In the genomic region with DNA sequence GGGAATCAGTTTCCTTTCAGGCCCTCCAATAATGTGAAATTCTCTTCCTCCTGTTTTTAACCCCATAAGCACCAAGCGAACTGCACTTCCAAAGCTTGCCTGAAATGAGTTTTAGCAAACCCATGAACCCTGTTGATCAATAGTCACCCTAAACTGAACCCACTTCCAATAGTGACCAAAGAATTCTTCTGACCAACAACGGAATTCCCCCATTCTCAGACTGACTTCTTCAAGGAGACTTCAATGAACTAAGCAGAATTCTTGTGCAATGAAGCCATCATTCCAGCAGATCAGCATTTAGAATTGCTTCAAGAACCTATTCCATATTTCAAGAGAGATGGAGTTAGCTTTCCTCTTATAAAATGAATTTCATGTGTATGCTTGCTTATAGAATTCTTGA, we compare ENCODE assay signal across 22 cellular contexts.
DNase-seq lines count a peak whose midpoint lies in the region; ATAC-seq, FAIRE-seq and TF ChIP-seq lines count a peak whose summit lies in the region.
"Had no signal": no experiment of that assay in that cellular context is flagged by ENCODE, and none has a peak within 500 bp of the region (broad histone marks: within the 10 kb centered on the region; RNA-seq: fewer than 3 reads in every experiment).

No MANE protein-coding gene starts in this region.

- no peak for ATAC-seq in A549
- ATAC-seq in stimulated activated effector memory CD8-positive, alpha-beta T cell treated with anti-CD3 and anti-CD28 coated beads, Interleukin-12 subunit alpha, Interleukin-12 subunit beta, amount 100 ng/mL, for 72 hours, result no peak
- ATAC-seq: heart right ventricle had no signal

- WGBS in A549 (ENCODE audit: missing lambda C conversion rate), result 73% methylated on average over 2 of the region's 2 CpGs

- H3K4me1 ChIP-seq in A549, result peaks cover 21% of the 10 kb centered on the region

- 0 out of 3 replicates have a peak overlapping the region, but pooled peaks have one; percentile 26 for H3K4me2 ChIP-seq in A549

- no peak for FAIRE-seq in A549 (lab: Jason Lieb, UNC)
- FAIRE-seq: A204.1, endothelial cell of umbilical vein, kidney had no signal

- peak overlapping the region in 1 of 2 experiments; percentile 62; a peak in 1 of 6 replicates for H3K27ac ChIP-seq in A549
- no peak overlapping the region for H3K27ac ChIP-seq in WERI-Rb-1
- H3K27ac ChIP-seq: heart right ventricle, parathyroid adenoma had no signal

- CTCF ChIA-PET in A549 (lab: Yijun Ruan, JAX), result interaction anchor here (1.2 kb wide), 1 partner anchor 13 kb away, joined by 3 read pairs; no protein-coding TSS in a partner anchor

- no peaks in the 10 kb centered on the region for H3K4me1 Mint-ChIP-seq in stimulated activated effector memory CD8-positive, alpha-beta T cell treated with anti-CD3 and anti-CD28 coated beads, Interleukin-12 subunit alpha, Interleukin-12 subunit beta, amount 100 ng/mL, for 72 hours
- H3K4me1 Mint-ChIP-seq: central memory CD8-positive, alpha-beta T cell had no signal

- TF ChIP-seq POLR2A in A549 (IDR thresholded peaks at IDR 0.05; ENCODE audit: low read length), result no peak

- H3K4me3 Mint-ChIP-seq in stimulated activated effector memory CD8-positive, alpha-beta T cell treated with anti-CD3 and anti-CD28 coated beads, Interleukin-12 subunit alpha, Interleukin-12 subunit beta, amount 100 ng/mL, for 72 hours, result no peak overlapping the region
- H3K4me3 Mint-ChIP-seq: activated naive CD8-positive, alpha-beta T cell; central memory CD8-positive, alpha-beta T cell had no signal

- DNase-seq in A549 (ENCODE audit: low read depth in 1 of 2, low spot score in 1 of 2) (peak in 1 of 2 experiments; percentile 22), GM13977 (ENCODE audit: low spot score) (peak; percentile 14), amniotic epithelial cell (ENCODE audit: low read depth) (peak; percentile 67), fibroblast of villous mesenchyme (ENCODE audit: low read depth) (peak; percentile 26), nucleus accumbens (lab: John Stamatoyannopoulos, UW) (no peak), C1 segment of cervical spinal cord (lab: John Stamatoyannopoulos, UW) (no peak), WERI-Rb-1 (no peak)
- no peak for DNase-seq in stimulated activated effector memory CD8-positive, alpha-beta T cell treated with anti-CD3 and anti-CD28 coated beads, Interleukin-12 subunit alpha, Interleukin-12 subunit beta, amount 100 ng/mL, for 72 hours (ENCODE audit: low spot score in 2 of 2)
- DNase-seq: activated CD4-positive, alpha-beta T cell treated with anti-CD3 and anti-CD28 coated beads for 4 hours; COR-L47; heart right ventricle; kidney; NCI-H187; NCI-H446 treated with DMSO at 0.1 percent for 48 hours; SIG-M5; stimulated activated naive CD4-positive, alpha-beta T cell treated with Interleukin-2 at 50 U/mL for 16 hours; T1000 had no signal

- no peak overlapping the region for H3K27ac Mint-ChIP-seq in stimulated activated effector memory CD8-positive, alpha-beta T cell treated with anti-CD3 and anti-CD28 coated beads, Interleukin-12 subunit alpha, Interleukin-12 subunit beta, amount 100 ng/mL, for 72 hours
- H3K27ac Mint-ChIP-seq: activated naive CD8-positive, alpha-beta T cell had no signal

- H3K4me3 ChIP-seq in A549 (no peak overlapping the region), fibroblast of villous mesenchyme (ENCODE audit: low read depth, low read length) (no peak overlapping the region), WERI-Rb-1 (ENCODE audit: low read depth, low read length) (no peak overlapping the region)
- H3K4me3 ChIP-seq: heart right ventricle had no signal

- no peaks in the 10 kb centered on the region for H3K36me3 Mint-ChIP-seq in stimulated activated effector memory CD8-positive, alpha-beta T cell treated with anti-CD3 and anti-CD28 coated beads, Interleukin-12 subunit alpha, Interleukin-12 subunit beta, amount 100 ng/mL, for 72 hours
- H3K36me3 Mint-ChIP-seq: activated naive CD8-positive, alpha-beta T cell had no signal

- TF ChIP-seq EP300 in A549 (IDR thresholded peaks at IDR 0.05), result no peak

- POLR2A ChIA-PET in A549 (lab: Yijun Ruan, JAX), result no interaction called here

- TF ChIP-seq RAD21 in A549 (conservative IDR thresholded peaks at IDR 0.05 in 1 of 2, IDR thresholded peaks at IDR 0.05 in 1 of 2), result no peak

- H3K36me3 ChIP-seq in WERI-Rb-1, result no peaks in the 10 kb centered on the region
- H3K36me3 ChIP-seq: heart right ventricle had no signal

- no peaks in the 10 kb centered on the region for H3K27me3 ChIP-seq in WERI-Rb-1 (ENCODE audit: insufficient read depth, low read depth, severe bottlenecking)
- H3K27me3 ChIP-seq: heart right ventricle had no signal

- no peak for TF ChIP-seq CTCF in A549 (IDR thresholded peaks at IDR 0.05)
- no peak for TF ChIP-seq CTCF in GM13977 (IDR thresholded peaks at IDR 0.05; ENCODE audit: extremely low read depth, insufficient read depth, missing control alignments)
- TF ChIP-seq CTCF in fibroblast of villous mesenchyme (IDR thresholded peaks at IDR 0.05; ENCODE audit: insufficient read depth, low read depth, low read length), result no peak
- no peak for TF ChIP-seq CTCF in WERI-Rb-1 (IDR thresholded peaks at IDR 0.05; ENCODE audit: low read depth, low read length)

- H3K9me3 ChIP-seq in A549, result no peaks in the 10 kb centered on the region
- peaks cover 10% of the 10 kb centered on the region for H3K9me3 ChIP-seq in WERI-Rb-1 (ENCODE audit: severe bottlenecking)

- in situ Hi-C loops in GM13977 (cut with MboI; ENCODE audit: low pct_unique_long_range_greater_than_20kb, low sequenced_read_pairs, unreplicated experiment), result no loop called here

- H3K9me3 Mint-ChIP-seq in stimulated activated effector memory CD8-positive, alpha-beta T cell treated with anti-CD3 and anti-CD28 coated beads, Interleukin-12 subunit alpha, Interleukin-12 subunit beta, amount 100 ng/mL, for 72 hours, result no peaks in the 10 kb centered on the region
- H3K9me3 Mint-ChIP-seq: central memory CD8-positive, alpha-beta T cell had no signal

TF ChIP-seq in A549, 52 proteins besides CTCF, POLR2A, EP300 and RAD21:
- no peak for TF ChIP-seq SMC3 (IDR thresholded peaks at IDR 0.05)
- TF ChIP-seq GATA3 (IDR thresholded peaks at IDR 0.05; ENCODE audit: borderline replicate concordance), result no peak
- TF ChIP-seq RNF2 (IDR thresholded peaks at IDR 0.05; ENCODE audit: borderline replicate concordance, low read depth), result no peak
- no peak for TF ChIP-seq FOSL2 (IDR thresholded peaks at IDR 0.05)
- no peak for TF ChIP-seq FOSL2 (CRISPR knock-in tag; IDR thresholded peaks at IDR 0.05)
- TF ChIP-seq ZNF302 (CRISPR knock-in tag; IDR thresholded peaks at IDR 0.05), result no peak
- TF ChIP-seq TP53 (CRISPR knock-in tag; IDR thresholded peaks at IDR 0.05), result no peak
- TF ChIP-seq HOXB5 (CRISPR knock-in tag; IDR thresholded peaks at IDR 0.05), result no peak
TF ChIP-seq in A549: peak in this region for 0.

Comparison
In these comparisons a context has a peak if more than half of its experiments do, and no peak if none do; other contexts are left out.
1. DNase-seq: peak in GM13977 (single experiment), amniotic epithelial cell (single experiment) and fibroblast of villous mesenchyme (single experiment); none in nucleus accumbens (0 of 56), C1 segment of cervical spinal cord (0 of 14), WERI-Rb-1 (single experiment) and stimulated activated effector memory CD8-positive, alpha-beta T cell treated with anti-CD3 and anti-CD28 coated beads, Interleukin-12 subunit alpha, Interleukin-12 subunit beta, amount 100 ng/mL, for 72 hours (0 of 2).